ENCODE assay signal across 16 cellular contexts in genomic region chr4:169228076-169228475, GRCh38. TPM values are rescaled to one million over a fixed set of nuclear protein-coding genes. Genes with fewer than 3 reads are reported as not detected.
A peak's percentile ranks its signal among the peaks of the same experiment; 100 is the strongest.
DNase-seq lines count a peak whose midpoint lies in the region; ATAC-seq, FAIRE-seq and TF ChIP-seq lines count a peak whose summit lies in the region.
"Had no signal": no experiment of that assay in that cellular context is flagged by ENCODE, and none has a peak within 500 bp of the region (broad histone marks: within the 10 kb centered on the region; RNA-seq: fewer than 3 reads in every experiment).

No MANE protein-coding gene starts in this region.

- H4K8ac ChIP-seq in mesenchymal stem cell (ENCODE audit: low read length), result no peak overlapping the region

- peak overlapping the region; percentile 3 for H2AK5ac ChIP-seq in mesenchymal stem cell (ENCODE audit: low read length, severe bottlenecking)

- peak overlapping the region in 1 of 2 experiments; percentile 52 for H3K18ac ChIP-seq in mesenchymal stem cell (ENCODE audit: low read depth in 1 of 2, low read length in 2 of 2)

- H3K4me2 ChIP-seq in mesenchymal stem cell (ENCODE audit: low read length, poor library complexity, severe bottlenecking), result no peak overlapping the region

- H3K79me1 ChIP-seq in mesenchymal stem cell (replicated peaks; ENCODE audit: low read length, poor library complexity, severe bottlenecking), result peaks cover 6% of the 10 kb centered on the region

- DNase-seq in GM12892 (ENCODE audit: insufficient read length) (no peak), RWPE2 (ENCODE audit: low spot score) (no peak), mesenchymal stem cell (no peak), HUDEP-2 (lab: John Stamatoyannopoulos, UW; ENCODE audit: unreplicated experiment in 76 of 76) (no peak), ACHN (no peak), NCI-H2029 treated with DMSO at 0.1 percent for 48 hours (lab: John Stamatoyannopoulos, UW) (no peak)
- DNase-seq: CD8-positive, alpha-beta T cell; COR-L47; DMS53; GF-D8; GM23248 had no signal

- no peak overlapping the region for H2BK120ac ChIP-seq in mesenchymal stem cell (ENCODE audit: low read depth, low read length)

- H3K36me3 ChIP-seq in RWPE2 (ENCODE audit: low read depth) (peaks cover 9% of the 10 kb centered on the region), mesenchymal stem cell (ENCODE audit: control insufficient read depth in 1 of 2, insufficient read depth in 2 of 2, low read depth in 1 of 2, low read length in 2 of 2) (peaks cover 0 to 2% of the 10 kb centered on the region in 2 experiments)

- 100% methylated on average over 1 of the region's 1 CpG for WGBS in mesenchymal stem cell

- H3K4me1 ChIP-seq in RWPE2 (ENCODE audit: insufficient read depth, poor library complexity, severe bottlenecking) (peaks cover 67% of the 10 kb centered on the region), mesenchymal stem cell (ENCODE audit: control insufficient read depth, insufficient read depth, low read depth, low read length) (peaks cover 4% of the 10 kb centered on the region)

- H2AFZ ChIP-seq in mesenchymal stem cell (ENCODE audit: low read depth, low read length), result no peak overlapping the region
- H2AFZ ChIP-seq: GM23248 had no signal

- H2BK5ac ChIP-seq in mesenchymal stem cell (ENCODE audit: low read depth, low read length, poor library complexity, severe bottlenecking), result no peak overlapping the region

- H2BK15ac ChIP-seq in mesenchymal stem cell (ENCODE audit: low read depth, poor library complexity, severe bottlenecking), result no peak overlapping the region

- H3K23ac ChIP-seq in mesenchymal stem cell (ENCODE audit: low read length in 2 of 2), result no peak overlapping the region

- no peak overlapping the region for H3K4ac ChIP-seq in mesenchymal stem cell (ENCODE audit: low read depth in 1 of 2, low read length in 2 of 2)

- TF ChIP-seq POLR2A in GM12892 (IDR thresholded peaks at IDR 0.05; ENCODE audit: low read depth, low read length), result no peak

- no peak for TF ChIP-seq CTCF in RWPE2 (IDR thresholded peaks at IDR 0.05; ENCODE audit: poor library complexity, severe bottlenecking)

- peak overlapping the region in 1 of 2 experiments; percentile 47 for H2BK12ac ChIP-seq in mesenchymal stem cell (ENCODE audit: low read length in 2 of 2)

- H3K9ac ChIP-seq in mesenchymal stem cell (ENCODE audit: low read length), result no peak overlapping the region
- H3K9ac ChIP-seq: GM23248 had no signal

- H3K27ac ChIP-seq in RWPE2 (ENCODE audit: poor library complexity, severe bottlenecking) (peak overlapping the region; percentile 97), mesenchymal stem cell (ENCODE audit: low read length, poor library complexity, severe bottlenecking) (no peak overlapping the region)

- H3K9me3 ChIP-seq in RWPE2 (ENCODE audit: severe bottlenecking) (no peaks in the 10 kb centered on the region), mesenchymal stem cell (ENCODE audit: control insufficient read depth, low read length) (no peaks in the 10 kb centered on the region)

- H3K14ac ChIP-seq in mesenchymal stem cell (ENCODE audit: low read length in 2 of 2), result no peak overlapping the region

- H3K27me3 ChIP-seq in RWPE2 (ENCODE audit: insufficient read depth, poor library complexity, severe bottlenecking), result no peaks in the 10 kb centered on the region
- no peaks in the 10 kb centered on the region for H3K27me3 ChIP-seq in mesenchymal stem cell (ENCODE audit: control insufficient read depth in 1 of 2, insufficient read depth in 1 of 2, low read length in 2 of 2)

- in situ Hi-C loops in ACHN (cut with HindIII; ENCODE audit: low pct_ligation_motif_present, low pct_unique_long_range_greater_than_20kb, low sequenced_read_pairs), result no loop called here

- H4K91ac ChIP-seq in mesenchymal stem cell (ENCODE audit: low read length), result no peak overlapping the region

- ATAC-seq in RWPE2 (ENCODE audit: low read depth) (no peak), HG03442 (IDR thresholded peaks at IDR 0.05; ENCODE audit: unreplicated experiment) (no peak)
- ATAC-seq: CD8-positive, alpha-beta T cell; K562 had no signal

- FAIRE-seq in GM12892 (lab: Jason Lieb, UNC), result peak; percentile 21
- FAIRE-seq: A204.1, GM18507, H54, K562 had no signal

- no peak overlapping the region for H3K4me3 ChIP-seq in RWPE2 (ENCODE audit: severe bottlenecking)
- no peak overlapping the region for H3K4me3 ChIP-seq in mesenchymal stem cell (ENCODE audit: insufficient read depth in 1 of 2, low read depth in 1 of 2, low read length in 2 of 2)
- H3K4me3 ChIP-seq: GM23248, K562 had no signal

RNA-seq across cellular contexts. Expression of gene SH3RF1, which starts 42.7 kb away (rescaled TPM):
- polyA plus RNA-seq in GM12892 (2012; ENCODE audit: missing spikeins), result 3.8 TPM
- polyA plus RNA-seq in mesenchymal stem cell (2013, experiment 1 of 2), result 8.0 TPM
- polyA plus RNA-seq in mesenchymal stem cell (2013, experiment 2 of 2), result 8.1 TPM
